8 cellular contexts compared by ENCODE assay signal in the genomic region with DNA sequence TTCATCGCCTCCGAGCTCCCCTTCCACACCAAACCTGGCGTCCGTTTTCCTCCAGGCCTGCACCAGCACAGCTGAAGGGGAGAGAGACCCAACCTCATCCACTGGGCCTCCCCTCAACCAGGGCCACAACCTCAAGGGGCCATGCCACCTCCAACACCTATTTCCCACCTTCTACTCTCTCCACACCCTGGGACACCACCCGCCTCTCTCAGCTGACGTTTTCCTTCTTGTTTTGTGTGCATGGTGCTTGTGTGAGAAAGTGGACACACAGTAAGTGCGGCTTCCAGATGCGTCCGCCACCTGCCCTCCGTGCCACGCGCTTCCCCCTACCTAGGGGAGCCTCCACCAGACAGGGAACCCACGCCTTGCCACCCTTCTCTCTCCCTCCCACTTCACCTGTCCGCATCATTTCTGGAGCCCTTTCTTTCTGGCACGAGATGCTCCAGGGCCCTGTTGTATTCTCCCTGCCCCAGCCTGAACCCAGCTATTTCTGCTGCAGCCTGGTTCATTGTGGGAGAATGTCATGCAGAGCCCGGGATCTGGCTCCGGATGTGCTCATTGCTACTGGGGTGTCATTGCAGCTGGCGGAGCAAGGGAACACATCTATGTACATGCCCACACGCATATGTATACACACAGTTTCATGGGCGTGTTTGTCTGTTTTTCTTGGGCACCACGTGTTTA. TPM values are rescaled to one million over a fixed set of nuclear protein-coding genes. Genes with fewer than 3 reads are reported as not detected.
A peak's percentile ranks its signal among the peaks of the same experiment; 100 is the strongest.
DNase-seq lines count a peak whose midpoint lies in the region; ATAC-seq, FAIRE-seq and TF ChIP-seq lines count a peak whose summit lies in the region.

No MANE protein-coding gene starts in this region.

- no peaks in the 10 kb centered on the region for H3K9me3 ChIP-seq in Caco-2
- no peaks in the 10 kb centered on the region for H3K9me3 ChIP-seq in SJCRH30 (replicated peaks)
- H3K9me3 ChIP-seq in endothelial cell of umbilical vein (replicated peaks; ENCODE audit: control insufficient read depth, insufficient read depth, low read length), result no peaks in the 10 kb centered on the region

- DNase-seq in Caco-2 (no peak), SJCRH30 (no peak), endothelial cell of umbilical vein (ENCODE audit: low read depth, low spot score) (no peak), osteocyte (ENCODE audit: extremely low spot score, unreplicated experiment) (no peak), NCI-H187 treated with DMSO at 0.1 percent for 48 hours (lab: John Stamatoyannopoulos, UW) (no peak)

- TF ChIP-seq POLR2A in endothelial cell of umbilical vein (IDR thresholded peaks at IDR 0.05; ENCODE audit: low read depth, low read length), result no peak

- peak overlapping the region; percentile 31 for H3K4me2 ChIP-seq in endothelial cell of umbilical vein (ENCODE audit: insufficient read depth, low read length)

- H3K27me3 Mint-ChIP-seq in Caco-2 (ENCODE audit: insufficient read depth, unreplicated experiment), result no peaks in the 10 kb centered on the region
- H3K27me3 Mint-ChIP-seq in osteocyte (ENCODE audit: unreplicated experiment), result no peaks in the 10 kb centered on the region

- H3K4me1 Mint-ChIP-seq in Caco-2 (ENCODE audit: low read depth, unreplicated experiment), result peaks cover 6% of the 10 kb centered on the region
- H3K4me1 Mint-ChIP-seq in osteocyte (ENCODE audit: unreplicated experiment), result peaks cover 36% of the 10 kb centered on the region

- no peaks in the 10 kb centered on the region for H3K9me3 Mint-ChIP-seq in Caco-2 (ENCODE audit: unreplicated experiment)
- H3K9me3 Mint-ChIP-seq in osteocyte (ENCODE audit: unreplicated experiment), result no peaks in the 10 kb centered on the region

- H3K4me1 ChIP-seq in Caco-2, result peaks cover 54% of the 10 kb centered on the region
- peaks cover 16% of the 10 kb centered on the region for H3K4me1 ChIP-seq in SJCRH30
- H3K4me1 ChIP-seq in endothelial cell of umbilical vein (ENCODE audit: control insufficient read depth, extremely low read depth, insufficient read depth, low read length), result peaks cover 22% of the 10 kb centered on the region

- H3K4me3 ChIP-seq in Caco-2 (ENCODE audit: low read depth, low read length) (peak overlapping the region; percentile 91), SJCRH30 (peak overlapping the region; percentile 100), endothelial cell of umbilical vein (replicated peaks in 1 of 3; ENCODE audit: insufficient read depth in 1 of 3, low read depth in 1 of 3, low read length in 3 of 3) (peak overlapping the region in 2 of 3 experiments; percentile 21 to 79)

- dilution Hi-C loops in endothelial cell of umbilical vein (cut with MboI; ENCODE audit: extremely low pct_ligation_motif_present, low sequenced_read_pairs), result no loop called here

- no peak overlapping the region for H3K9ac ChIP-seq in endothelial cell of umbilical vein (replicated peaks; ENCODE audit: extremely low read depth, insufficient read depth, low read length)

- no peak for TF ChIP-seq CTCF in Caco-2 (IDR thresholded peaks at IDR 0.05; ENCODE audit: insufficient read depth in 1 of 2, low read depth in 1 of 2, low read length in 1 of 2, severe bottlenecking in 1 of 2, unreplicated experiment in 1 of 2)
- TF ChIP-seq CTCF in endothelial cell of umbilical vein (IDR thresholded peaks at IDR 0.05; ENCODE audit: extremely low read depth in 1 of 2, insufficient read depth in 1 of 2, low read depth in 1 of 2, low read length in 2 of 2), result no peak
- no peak for TF ChIP-seq CTCF in osteocyte (IDR thresholded peaks at IDR 0.05)

- H3K27ac ChIP-seq in SJCRH30, result no peak overlapping the region
- H3K27ac ChIP-seq in endothelial cell of umbilical vein (ENCODE audit: insufficient read depth, low read depth, low read length), result no peak overlapping the region

- H3K27me3 ChIP-seq in Caco-2 (replicated peaks; ENCODE audit: control insufficient read depth, insufficient read depth, low read length), result no peaks in the 10 kb centered on the region
- no peaks in the 10 kb centered on the region for H3K27me3 ChIP-seq in SJCRH30
- no peaks in the 10 kb centered on the region for H3K27me3 ChIP-seq in endothelial cell of umbilical vein (ENCODE audit: control insufficient read depth in 2 of 2, insufficient read depth in 2 of 2, low read length in 2 of 2)

- H3K9me1 ChIP-seq in endothelial cell of umbilical vein (replicated peaks; ENCODE audit: control insufficient read depth, extremely low read depth, insufficient read depth, low read length), result no peaks in the 10 kb centered on the region

- TSS peak; percentile 49 for BruUV-seq in Caco-2 (replicated peaks; lab: Mats Ljungman, UMichigan)
- no TSS peak for BruUV-seq in endothelial cell of umbilical vein (replicated peaks; lab: Mats Ljungman, UMichigan)

- H4K20me1 ChIP-seq in endothelial cell of umbilical vein (replicated peaks; ENCODE audit: control insufficient read depth, extremely low read depth, insufficient read depth, low read length), result peaks cover 10% of the 10 kb centered on the region

- peak overlapping the region; percentile 96 for H3K4me3 Mint-ChIP-seq in Caco-2 (ENCODE audit: unreplicated experiment)
- H3K4me3 Mint-ChIP-seq in osteocyte (ENCODE audit: unreplicated experiment), result peak overlapping the region; percentile 77

- peak overlapping the region; percentile 55 for H2AFZ ChIP-seq in endothelial cell of umbilical vein (ENCODE audit: low read depth, low read length)

- no peak for FAIRE-seq in endothelial cell of umbilical vein (lab: Jason Lieb, UNC)

- H3K27ac Mint-ChIP-seq in Caco-2 (ENCODE audit: unreplicated experiment) (peak overlapping the region; percentile 85), osteocyte (ENCODE audit: unreplicated experiment) (peak overlapping the region; percentile 83)

- intact Hi-C loops in Caco-2 (cut with micrococcal nuclease; ENCODE audit: unreplicated experiment) (no loop called here), endothelial cell of umbilical vein (cut with micrococcal nuclease) (no loop called here)

- CTCF ChIA-PET in Caco-2 (lab: Charles Lee), result interaction anchor here (1.0 kb wide), 1 partner anchor 17 kb away, joined by 4 read pairs; no protein-coding TSS in a partner anchor
- CTCF ChIA-PET in endothelial cell of umbilical vein (lab: Charles Lee), result interaction anchor here (1.6 kb wide), 2 partner anchors 14 to 17 kb away, joined by 7 to 12 read pairs; no protein-coding TSS in a partner anchor

- H3K36me3 ChIP-seq in Caco-2 (ENCODE audit: control insufficient read depth, insufficient read depth, low read length) (no peaks in the 10 kb centered on the region), SJCRH30 (peaks cover 7% of the 10 kb centered on the region), endothelial cell of umbilical vein (ENCODE audit: control insufficient read depth in 2 of 2, extremely low read depth in 1 of 2, insufficient read depth in 2 of 2, low read length in 2 of 2) (no peaks in the 10 kb centered on the region)

- peaks cover 32% of the 10 kb centered on the region for H3K79me2 ChIP-seq in endothelial cell of umbilical vein (ENCODE audit: control insufficient read depth, insufficient read depth, low read length)

- ATAC-seq in GM18502 (IDR thresholded peaks at IDR 0.05; ENCODE audit: poor library complexity, unreplicated experiment), result no peak
- no peak for ATAC-seq in GM18867 (IDR thresholded peaks at IDR 0.05; ENCODE audit: unreplicated experiment)
- ATAC-seq in HG03280 (IDR thresholded peaks at IDR 0.05; ENCODE audit: unreplicated experiment), result no peak

- POLR2A ChIA-PET in Caco-2 (lab: Charles Lee), result no interaction called here
- POLR2A ChIA-PET in endothelial cell of umbilical vein (lab: Charles Lee), result no interaction called here

- H3K36me3 Mint-ChIP-seq in Caco-2 (ENCODE audit: insufficient read depth, unreplicated experiment) (peaks cover 25% of the 10 kb centered on the region), osteocyte (ENCODE audit: unreplicated experiment) (no peaks in the 10 kb centered on the region)

RNA-seq across cellular contexts. Expression of gene GNB1, which starts 1.3 kb away (rescaled TPM):
- 268 and 301 TPM in 2 replicates for total RNA-seq in Caco-2 (2022)
- total RNA-seq in SJCRH30 (2014; rRNA removed; shearing (Covaris generic)), result 167 and 184 TPM in 2 replicates
- total RNA-seq in endothelial cell of umbilical vein, result 519 and 529 TPM in 2 replicates
- polyA plus RNA-seq in endothelial cell of umbilical vein, result 460 and 501 TPM in 2 replicates
- polyA plus RNA-seq in endothelial cell of umbilical vein (2011; cell fraction: cytosol; rRNA removed), result 434 and 501 TPM in 2 replicates
- 332 and 347 TPM in 2 replicates for polyA plus RNA-seq in endothelial cell of umbilical vein (2011; cell fraction: nucleus; rRNA removed)
- polyA plus RNA-seq in endothelial cell of umbilical vein (2012), result 344 and 385 TPM in 2 replicates
- 661 and 736 TPM in 2 replicates for polyA minus RNA-seq in endothelial cell of umbilical vein
- polyA minus RNA-seq in endothelial cell of umbilical vein (2011; cell fraction: cytosol; rRNA and poly(A)+ RNA removed), result 141 TPM
- polyA minus RNA-seq in endothelial cell of umbilical vein (2011; cell fraction: nucleus; rRNA and poly(A)+ RNA removed), result 164 and 199 TPM in 2 replicates
- total RNA-seq in osteocyte, result 394 and 407 TPM in 2 replicates

RNA-seq across cellular contexts. Expression of gene CALML6, which starts 22.8 kb away (rescaled TPM):
- total RNA-seq in Caco-2 (2022), result 1.2 and 1.4 TPM in 2 replicates
- 0.12 and 0.20 TPM in 2 replicates for total RNA-seq in SJCRH30 (2014; rRNA removed; shearing (Covaris generic))
- 0.44 and 0.85 TPM in 2 replicates for total RNA-seq in endothelial cell of umbilical vein
- 0.19 and 0.36 TPM in 2 replicates for polyA plus RNA-seq in endothelial cell of umbilical vein
- polyA plus RNA-seq in endothelial cell of umbilical vein (2011; cell fraction: cytosol; rRNA removed), result 0.08 TPM in 1 of 2 replicates, not detected in the other
- 2.7 and 3.1 TPM in 2 replicates for polyA plus RNA-seq in endothelial cell of umbilical vein (2011; cell fraction: nucleus; rRNA removed)
- polyA plus RNA-seq in endothelial cell of umbilical vein (2012), result 0.20 and 0.31 TPM in 2 replicates
- polyA minus RNA-seq in endothelial cell of umbilical vein, result not detected in 2 replicates
- not detected for polyA minus RNA-seq in endothelial cell of umbilical vein (2011; cell fraction: cytosol; rRNA and poly(A)+ RNA removed)
- polyA minus RNA-seq in endothelial cell of umbilical vein (2011; cell fraction: nucleus; rRNA and poly(A)+ RNA removed), result not detected in 2 replicates
- total RNA-seq in osteocyte, result 2.5 and 2.7 TPM in 2 replicates

RNA-seq across cellular contexts. Expression of gene TMEM52, which starts 26.9 kb away (rescaled TPM):
- total RNA-seq in Caco-2 (2022), result 5.8 and 6.4 TPM in 2 replicates
- 0.61 and 1.0 TPM in 2 replicates for total RNA-seq in SJCRH30 (2014; rRNA removed; shearing (Covaris generic))
- total RNA-seq in endothelial cell of umbilical vein, result 1.2 and 1.6 TPM in 2 replicates
- polyA plus RNA-seq in endothelial cell of umbilical vein, result 1.7 and 2.0 TPM in 2 replicates
- polyA plus RNA-seq in endothelial cell of umbilical vein (2011; cell fraction: cytosol; rRNA removed), result 0.92 and 1.5 TPM in 2 replicates
- polyA plus RNA-seq in endothelial cell of umbilical vein (2011; cell fraction: nucleus; rRNA removed), result 1.1 TPM in 2 replicates
- polyA plus RNA-seq in endothelial cell of umbilical vein (2012), result 0.92 and 0.94 TPM in 2 replicates
- 0.51 and 2.6 TPM in 2 replicates for polyA minus RNA-seq in endothelial cell of umbilical vein
- polyA minus RNA-seq in endothelial cell of umbilical vein (2011; cell fraction: cytosol; rRNA and poly(A)+ RNA removed), result not detected
- polyA minus RNA-seq in endothelial cell of umbilical vein (2011; cell fraction: nucleus; rRNA and poly(A)+ RNA removed), result 0.38 TPM in 1 of 2 replicates, not detected in the other
- total RNA-seq in osteocyte, result 1.5 TPM in 1 of 2 replicates, not detected in the other

Comparison
In these comparisons a context has a peak if more than half of its experiments do, and no peak if none do; other contexts are left out.
1. H3K4me3 ChIP-seq: peak in every context shown above with its lines; median percentile 100 in SJCRH30; 91 in Caco-2; 50 in endothelial cell of umbilical vein.